Comparison of ENCODE assay signal across 1 cellular context in the genomic region with DNA sequence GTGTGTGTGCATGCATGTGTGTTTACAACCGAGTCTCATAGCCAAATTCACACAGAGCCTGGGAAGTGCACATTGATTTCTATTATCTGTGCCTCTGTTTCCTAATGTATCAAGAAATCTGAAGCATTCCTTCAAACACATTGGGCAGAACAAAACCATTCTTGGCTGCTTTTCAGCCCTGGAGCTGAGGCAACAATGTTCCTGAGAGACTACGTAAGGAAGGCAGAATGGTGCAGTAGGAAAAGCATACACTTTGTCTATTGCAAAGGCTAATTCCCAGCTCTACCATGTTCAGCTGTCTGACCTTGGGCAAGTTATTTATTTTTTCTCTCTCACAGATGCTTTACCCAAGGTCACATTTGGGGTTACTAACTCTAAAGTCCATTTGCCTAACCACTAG.
TF ChIP-seq lines count a peak whose summit lies in the region.

No MANE protein-coding gene starts in this region.

TF ChIP-seq in HepG2, 621 proteins besides CTCF, POLR2A, EP300 and RAD21 (continued from another document):
- peak; percentile 27; the same call in 1 of the 2 replicates for TF ChIP-seq HNF4A (CRISPR knock-in tag; IDR thresholded peaks at IDR 0.05)
TF ChIP-seq in HepG2: peak in this region for 1.
